13 cellular contexts compared by ENCODE assay signal in genomic region chr3:48018841-48019240, GRCh38. TPM values are rescaled to one million over a fixed set of nuclear protein-coding genes. Genes with fewer than 3 reads are reported as not detected.
DNase-seq lines count a peak whose midpoint lies in the region; ATAC-seq and TF ChIP-seq lines count a peak whose summit lies in the region.
"Had no signal": no experiment of that assay in that cellular context is flagged by ENCODE, and none has a peak within 500 bp of the region (broad histone marks: within the 10 kb centered on the region; RNA-seq: fewer than 3 reads in every experiment).

No MANE protein-coding gene starts in this region.

- H3K4me1 Mint-ChIP-seq in nephron: peaks cover 69% of the 10 kb centered on the region

- no peaks in the 10 kb centered on the region for H3K27me3 ChIP-seq in MG63

- peaks cover 2% of the 10 kb centered on the region for H3K36me3 ChIP-seq in MG63

- H3K27me3 Mint-ChIP-seq in nephron (ENCODE audit: low read depth): no peaks in the 10 kb centered on the region
- H3K27me3 Mint-ChIP-seq: activated CD4-positive, alpha-beta memory T cell treated with anti-CD3 and anti-CD28 coated beads, Interleukin-2, amount 10 ng/mL, durations not matched to agents 7 days and 5 days; IgD-negative memory B cell; stimulated activated naive CD8-positive, alpha-beta T cell treated with anti-CD3 and anti-CD28 coated beads, Interleukin-15, amount 100 ng/mL, for 72 hours had no signal

- H3K9me3 ChIP-seq in MG63: no peaks in the 10 kb centered on the region

- peak overlapping the region; percentile 34 to 73 (median 62) for H3K27ac Mint-ChIP-seq in nephron
- H3K27ac Mint-ChIP-seq: activated CD4-positive, alpha-beta memory T cell treated with anti-CD3 and anti-CD28 coated beads, Interleukin-2, amount 10 ng/mL, durations not matched to agents 7 days and 5 days; IgD-negative memory B cell; stimulated activated naive CD8-positive, alpha-beta T cell treated with anti-CD3 and anti-CD28 coated beads, Interleukin-15, amount 100 ng/mL, for 72 hours had no signal

- H3K4me3 ChIP-seq in MG63: no peak overlapping the region

- TF ChIP-seq CTCF in nephron (IDR thresholded peaks at IDR 0.05; ENCODE audit: unreplicated experiment in 3 of 3): no peak

- H3K4me3 Mint-ChIP-seq in nephron: no peak overlapping the region
- H3K4me3 Mint-ChIP-seq: activated CD4-positive, alpha-beta memory T cell treated with anti-CD3 and anti-CD28 coated beads, Interleukin-2, amount 10 ng/mL, durations not matched to agents 7 days and 5 days; IgD-negative memory B cell; stimulated activated naive CD8-positive, alpha-beta T cell treated with anti-CD3 and anti-CD28 coated beads, Interleukin-15, amount 100 ng/mL, for 72 hours had no signal

- peak; percentile 14 for DNase-seq in AG20443 (ENCODE audit: low spot score)
- peak; percentile 59 for DNase-seq in MG63
- DNase-seq in dermis blood vessel endothelial cell: peak; percentile 33
- no peak for DNase-seq in NCI-H526 (lab: John Stamatoyannopoulos, UW)
- DNase-seq in iPS-NIHi7 (ENCODE audit: extremely low spot score): no peak
- DNase-seq: activated CD4-positive, alpha-beta memory T cell treated with anti-CD3 and anti-CD28 coated beads, Interleukin-2, amount 10 ng/mL, durations not matched to agents 7 days and 5 days; amniotic stem cell; stimulated activated CD4-positive, alpha-beta T cell treated with anti-CD3 and anti-CD28 coated beads, Interleukin-15, amount 100 ng/mL, for 24 hours; stimulated activated naive CD8-positive, alpha-beta T cell treated with anti-CD3 and anti-CD28 coated beads, Interleukin-15, amount 100 ng/mL, for 72 hours had no signal

- no peaks in the 10 kb centered on the region for H3K9me3 Mint-ChIP-seq in nephron
- H3K9me3 Mint-ChIP-seq: activated CD4-positive, alpha-beta memory T cell treated with anti-CD3 and anti-CD28 coated beads, Interleukin-2, amount 10 ng/mL, durations not matched to agents 7 days and 5 days; IgD-negative memory B cell; stimulated activated naive CD8-positive, alpha-beta T cell treated with anti-CD3 and anti-CD28 coated beads, Interleukin-15, amount 100 ng/mL, for 72 hours had no signal

- H3K36me3 Mint-ChIP-seq in nephron (ENCODE audit: low read depth): no peaks in the 10 kb centered on the region

- ATAC-seq in GM21360 (IDR thresholded peaks at IDR 0.05; ENCODE audit: unreplicated experiment) (no peak), HG03439 (IDR thresholded peaks at IDR 0.05; ENCODE audit: unreplicated experiment) (no peak)
- ATAC-seq: stimulated activated naive CD8-positive, alpha-beta T cell treated with anti-CD3 and anti-CD28 coated beads, Interleukin-15, amount 100 ng/mL, for 72 hours had no signal

RNA-seq across cellular contexts. Expression of gene MAP4, which starts 2.6 kb away (rescaled TPM):
- 38.5 and 46.2 TPM in 2 replicates for total RNA-seq in MG63 (2014; rRNA removed; shearing (Covaris generic); ENCODE audit: low replicate concordance)
- total RNA-seq in dermis blood vessel endothelial cell: 63.8 and 121 TPM in 2 replicates

Comparison
In these comparisons a context has a peak if more than half of its experiments do, and no peak if none do; other contexts are left out.
1. DNase-seq: peak in AG20443 (single experiment), MG63 (single experiment) and dermis blood vessel endothelial cell (single experiment); none in NCI-H526 (0 of 2) and iPS-NIHi7 (single experiment).